1 cellular context compared by ENCODE assay signal in the genomic region with DNA sequence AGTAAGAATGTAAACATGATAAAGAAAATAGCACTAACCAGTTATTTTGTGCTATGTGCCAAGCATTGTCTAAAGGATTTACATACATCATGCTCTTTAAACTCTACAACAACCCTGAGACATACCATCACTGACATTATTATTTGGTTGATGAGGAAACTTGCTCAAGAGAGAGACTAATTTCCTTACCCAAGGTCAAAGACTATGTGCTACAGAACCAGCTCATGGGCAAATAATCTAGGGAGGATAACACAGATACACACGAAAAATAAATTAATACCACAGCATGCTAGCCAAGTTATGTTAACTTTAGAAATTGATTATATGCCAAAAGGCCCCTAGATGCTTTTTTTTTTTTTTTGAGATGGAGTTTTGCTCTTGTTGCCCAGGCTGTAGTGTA.
TF ChIP-seq lines count a peak whose summit lies in the region.

No MANE protein-coding gene starts in this region.

TF ChIP-seq in HepG2, 621 proteins besides CTCF, POLR2A, EP300 and RAD21:
- TF ChIP-seq ZNF101 (CRISPR knock-in tag; IDR thresholded peaks at IDR 0.05; ENCODE audit: borderline replicate concordance, low read depth) (no peak), ZNF792 (CRISPR knock-in tag; IDR thresholded peaks at IDR 0.05) (no peak), ZNF234 (CRISPR knock-in tag; conservative IDR thresholded peaks at IDR 0.05) (no peak), CCAR2 (optimal IDR thresholded peaks at IDR 0.05; ENCODE audit: low read depth, low read length) (no peak), PRMT3 (CRISPR knock-in tag; IDR thresholded peaks at IDR 0.05; ENCODE audit: borderline replicate concordance, low read depth) (no peak), NPAS2 (CRISPR knock-in tag; IDR thresholded peaks at IDR 0.05; ENCODE audit: borderline replicate concordance) (no peak), MLLT10 (CRISPR knock-in tag; IDR thresholded peaks at IDR 0.05) (no peak), KDM2A (CRISPR knock-in tag; IDR thresholded peaks at IDR 0.05; ENCODE audit: borderline replicate concordance, low read depth) (no peak), ZNF260 (CRISPR knock-in tag; IDR thresholded peaks at IDR 0.05; ENCODE audit: borderline replicate concordance, low read depth) (no peak), ZFP82 (CRISPR knock-in tag; IDR thresholded peaks at IDR 0.05; ENCODE audit: borderline replicate concordance) (no peak)
- TF ChIP-seq, protein P1, sequence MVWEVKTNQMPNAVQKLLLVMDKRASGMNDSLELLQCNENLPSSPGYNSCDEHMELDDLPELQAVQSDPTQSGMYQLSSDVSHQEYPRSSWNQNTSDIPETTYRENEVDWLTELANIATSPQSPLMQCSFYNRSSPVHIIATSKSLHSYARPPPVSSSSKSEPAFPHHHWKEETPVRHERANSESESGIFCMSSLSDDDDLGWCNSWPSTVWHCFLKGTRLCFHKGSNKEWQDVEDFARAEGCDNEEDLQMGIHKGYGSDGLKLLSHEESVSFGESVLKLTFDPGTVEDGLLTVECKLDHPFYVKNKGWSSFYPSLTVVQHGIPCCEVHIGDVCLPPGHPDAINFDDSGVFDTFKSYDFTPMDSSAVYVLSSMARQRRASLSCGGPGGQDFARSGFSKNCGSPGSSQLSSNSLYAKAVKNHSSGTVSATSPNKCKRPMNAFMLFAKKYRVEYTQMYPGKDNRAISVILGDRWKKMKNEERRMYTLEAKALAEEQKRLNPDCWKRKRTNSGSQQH (CRISPR knock-in tag; IDR thresholded peaks at IDR 0.05; ENCODE audit: low read depth): no peak
